8 cellular contexts compared by ENCODE assay signal in the genomic region with DNA sequence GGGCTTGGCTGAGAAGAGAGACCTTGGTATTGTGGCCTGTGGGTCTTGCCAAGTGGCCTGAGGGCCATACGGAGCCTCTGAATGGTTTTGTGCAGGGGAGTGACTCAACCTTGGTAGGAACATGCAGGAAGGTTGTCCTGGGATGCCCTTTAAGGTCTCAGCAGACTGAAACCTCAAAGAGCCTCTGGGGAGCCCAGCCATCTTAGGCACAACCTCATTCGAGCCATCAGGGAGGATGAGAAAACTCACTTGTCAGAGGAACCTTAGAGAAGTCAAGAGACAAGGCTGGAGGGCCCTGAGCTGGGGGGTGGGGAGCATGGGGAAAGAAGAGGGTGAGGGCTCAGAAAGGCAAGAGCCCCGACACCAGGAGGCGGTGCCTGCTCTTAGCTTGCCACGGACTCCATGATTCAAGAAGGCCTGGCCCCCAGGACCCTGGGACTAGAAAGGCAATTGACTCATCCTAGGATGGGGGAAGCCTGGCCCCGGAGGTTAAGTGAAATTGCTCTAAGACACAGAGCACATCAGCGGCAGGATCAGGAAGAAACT. TPM values are rescaled to one million over a fixed set of nuclear protein-coding genes. Genes with fewer than 3 reads are reported as not detected.
A peak's percentile ranks its signal among the peaks of the same experiment; 100 is the strongest.
DNase-seq lines count a peak whose midpoint lies in the region; ATAC-seq, FAIRE-seq and TF ChIP-seq lines count a peak whose summit lies in the region.

No MANE protein-coding gene starts in this region.

- FAIRE-seq in small intestine (lab: Jason Lieb, UNC) = no peak

- H3K9me3 ChIP-seq in ES-I3 (ENCODE audit: control insufficient read depth, insufficient read depth, low read length) = no peaks in the 10 kb centered on the region
- no peaks in the 10 kb centered on the region for H3K9me3 ChIP-seq in heart right ventricle
- no peaks in the 10 kb centered on the region for H3K9me3 ChIP-seq in small intestine (ENCODE audit: control insufficient read depth, low read depth)

- H3K27ac ChIP-seq in heart right ventricle (peak overlapping the region; percentile 93 to 98 (median 97)), small intestine (ENCODE audit: low read depth in 1 of 2, low read length in 1 of 2) (peak overlapping the region; percentile 34 to 86)

- TF ChIP-seq CTCF in heart right ventricle (IDR thresholded peaks at IDR 0.05) = no peak

- peak overlapping the region; percentile 80 for H3K4me3 Mint-ChIP-seq in activated T-helper 17 cell treated with anti-CD3 and anti-CD28 coated beads, Interleukin-2, amount 50 U/mL, for 72 hours

- ATAC-seq in GM21447 (IDR thresholded peaks at IDR 0.05; ENCODE audit: unreplicated experiment) (peak; percentile 14), heart right ventricle (peak in 3 of 8 donors; percentile 6 to 16 (median 13))
- peak; percentile 6 for ATAC-seq in activated T-helper 17 cell treated with anti-CD3 and anti-CD28 coated beads, Interleukin-2, amount 50 U/mL, for 72 hours (replicated peaks)

- H3K4me1 Mint-ChIP-seq in activated T-helper 17 cell treated with anti-CD3 and anti-CD28 coated beads, Interleukin-2, amount 50 U/mL, for 72 hours = peaks cover 48% of the 10 kb centered on the region

- H3K9me3 Mint-ChIP-seq in activated T-helper 17 cell treated with anti-CD3 and anti-CD28 coated beads, Interleukin-2, amount 50 U/mL, for 72 hours = no peaks in the 10 kb centered on the region

- H3K4me3 ChIP-seq in heart right ventricle (peak overlapping the region in 8 of 10 donors; percentile 55 to 71 (median 60)), small intestine (ENCODE audit: low read depth in 1 of 2, low read length in 2 of 2) (peak overlapping the region in 1 of 2 donors; percentile 64)

- no peaks in the 10 kb centered on the region for H3K36me3 ChIP-seq in ES-I3 (ENCODE audit: insufficient read depth, low read length)
- no peaks in the 10 kb centered on the region for H3K36me3 ChIP-seq in heart right ventricle
- no peaks in the 10 kb centered on the region for H3K36me3 ChIP-seq in small intestine (ENCODE audit: control insufficient read depth in 2 of 2, insufficient read depth in 2 of 2, low read length in 2 of 2)

- peak overlapping the region; percentile 47; the same call in 1 of the 2 replicates for H3K9ac ChIP-seq in ES-I3 (ENCODE audit: low read depth, low read length)

- H3K4me1 ChIP-seq in ES-I3 (ENCODE audit: insufficient read depth, low read length) (peaks cover 33% of the 10 kb centered on the region), heart right ventricle (peaks cover 18 to 70% (median 55%) of the 10 kb centered on the region in 9 donors), small intestine (ENCODE audit: control insufficient read depth in 2 of 2, insufficient read depth in 1 of 2, low read depth in 1 of 2, low read length in 1 of 2) (no peaks in the 10 kb centered on the region)

- no peaks in the 10 kb centered on the region for H3K27me3 Mint-ChIP-seq in activated T-helper 17 cell treated with anti-CD3 and anti-CD28 coated beads, Interleukin-2, amount 50 U/mL, for 72 hours

- no peaks in the 10 kb centered on the region for H3K27me3 ChIP-seq in heart right ventricle
- no peaks in the 10 kb centered on the region for H3K27me3 ChIP-seq in small intestine (ENCODE audit: control insufficient read depth in 2 of 2, insufficient read depth in 2 of 2, low read length in 2 of 2)

- peak overlapping the region; percentile 83 for H3K27ac Mint-ChIP-seq in activated T-helper 17 cell treated with anti-CD3 and anti-CD28 coated beads, Interleukin-2, amount 50 U/mL, for 72 hours

- DNase-seq in HPDE6-E6E7 (ENCODE audit: extremely low spot score) (peak; percentile 74), heart right ventricle (no peak), small intestine (no peak), NCI-H510A (lab: John Stamatoyannopoulos, UW) (no peak), ureter (ENCODE audit: low spot score) (no peak)

- no peaks in the 10 kb centered on the region for H3K36me3 Mint-ChIP-seq in activated T-helper 17 cell treated with anti-CD3 and anti-CD28 coated beads, Interleukin-2, amount 50 U/mL, for 72 hours (ENCODE audit: low read depth)

- intact Hi-C loops in heart right ventricle (cut with DNase I) = no loop called here

- 48 to 51% methylated on average over 7 of the region's 7 CpGs for WGBS in heart right ventricle, 2 donors
- 40 to 50% (median 46%) methylated on average over 7 of the region's 7 CpGs for WGBS in small intestine, 3 donors

RNA-seq across cellular contexts. Expression of a gene that starts 13.0 kb away (rescaled TPM):
- 10 to 100 TPM; 32.3 to 43.7 TPM for total RNA-seq in activated T-helper 17 cell treated with anti-CD3 and anti-CD28 coated beads, Interleukin-2, amount 50 U/mL, for 72 hours
- total RNA-seq in heart right ventricle (100 to 1,000 TPM in 2 of 10 donors, 10 to 100 TPM in 8; 24.2 to 143 (median 43.7) TPM), ureter (14.3 TPM)
- polyA plus RNA-seq in heart right ventricle (10 to 100 TPM; 50.6 to 97.2 TPM), small intestine (100 to 1,000 TPM in 1 of 3 donors, 10 to 100 TPM in 1, 1 to 10 TPM in 1; 7.2 to 137 (median 18.4) TPM)

RNA-seq across cellular contexts. Expression of a gene that starts 24.0 kb away (rescaled TPM):
- total RNA-seq in activated T-helper 17 cell treated with anti-CD3 and anti-CD28 coated beads, Interleukin-2, amount 50 U/mL, for 72 hours = 1 to 10 TPM in 1 of 2 donors, not detected in 1; 1.2 TPM
- total RNA-seq in heart right ventricle = 10 to 100 TPM in 1 of 10 donors, 1 to 10 TPM in 9; 1.4 to 11.0 (median 2.4) TPM
- polyA plus RNA-seq in heart right ventricle = 1 to 10 TPM; 4.8 to 6.9 TPM
- polyA plus RNA-seq in small intestine = 10 to 100 TPM in 1 of 3 donors, 1 to 10 TPM in 2; 1.6 to 12.6 (median 1.6) TPM
- total RNA-seq in ureter = 17.2 TPM

RNA-seq across cellular contexts. Expression of a gene that starts 55.1 kb away (rescaled TPM):
- total RNA-seq in activated T-helper 17 cell treated with anti-CD3 and anti-CD28 coated beads, Interleukin-2, amount 50 U/mL, for 72 hours = 10 to 100 TPM; 13.3 to 22.3 TPM
- 10 to 100 TPM; 32.2 to 53.1 (median 42.9) TPM for total RNA-seq in heart right ventricle
- 10 to 100 TPM; 17.0 to 33.7 TPM for polyA plus RNA-seq in heart right ventricle
- 1 to 10 TPM; 3.5 to 8.7 (median 5.1) TPM for polyA plus RNA-seq in small intestine
- total RNA-seq in ureter = 27.3 TPM
